In the genomic region with DNA sequence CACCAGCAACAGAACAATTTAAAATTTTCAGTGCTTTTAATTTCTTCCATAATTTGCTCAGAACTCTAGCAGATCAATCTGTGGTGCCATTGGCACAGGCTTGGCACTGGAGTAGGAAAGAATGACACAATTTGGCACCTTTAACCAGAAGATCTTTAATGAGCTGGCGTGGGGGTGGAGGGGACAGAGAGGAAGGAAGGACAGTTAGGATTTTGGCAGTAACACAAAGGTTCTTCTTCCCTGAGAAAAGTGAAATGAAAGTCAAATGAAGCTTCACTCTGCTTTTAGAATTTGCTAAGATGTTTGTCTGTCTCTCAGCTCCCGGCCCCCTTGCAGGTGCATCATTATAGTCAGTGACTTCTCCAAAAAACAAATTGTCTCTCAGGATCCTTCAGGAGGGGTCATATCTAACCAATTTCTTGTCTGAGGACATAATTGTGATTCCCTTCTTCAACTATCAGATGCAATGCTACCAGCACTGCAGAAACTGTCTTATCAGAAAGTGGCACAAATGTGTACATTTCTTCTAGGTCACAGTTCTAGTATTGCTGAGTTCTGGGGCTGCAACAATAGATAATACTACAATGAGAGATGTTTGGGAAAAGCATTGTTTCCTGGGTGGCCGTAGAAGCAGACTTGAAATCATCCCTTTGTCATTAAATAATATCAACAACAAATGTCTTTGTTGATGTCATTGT, we compare ENCODE assay signal across 13 cellular contexts.
A peak's percentile ranks its signal among the peaks of the same experiment; 100 is the strongest.
DNase-seq lines count a peak whose midpoint lies in the region; ATAC-seq lines count a peak whose summit lies in the region.
"Had no signal": no experiment of that assay in that cellular context is flagged by ENCODE, and none has a peak within 500 bp of the region (broad histone marks: within the 10 kb centered on the region; RNA-seq: fewer than 3 reads in every experiment).

No MANE protein-coding gene starts in this region.

- no peaks in the 10 kb centered on the region; the same call in none of the 2 replicates for H3K36me3 ChIP-seq in MG63
- H3K36me3 ChIP-seq: cardiac muscle cell had no signal

- H3K27ac Mint-ChIP-seq in T-helper 2 cell treated with Interferon-gamma antibody and Interleukin-4, amounts not matched to agents 5 μg/mL and 100 μg/mL, for 36 hours, result no peak overlapping the region

- DNase-seq in T-helper 2 cell treated with Interferon-gamma antibody and Interleukin-4, amounts not matched to agents 5 μg/mL and 100 μg/mL, for 36 hours (ENCODE audit: low spot score), result peak; percentile 6
- DNase-seq in T-helper 2 cell (no peak), MG63 (peak; percentile 54), NCI-H1930 (lab: John Stamatoyannopoulos, UW) (no peak)
- peak; percentile 1 to 9 for DNase-seq in stimulated activated CD4-positive, alpha-beta T cell treated with anti-CD3 and anti-CD28 coated beads, Interleukin-2, amount 100 ng/mL, for 48 hours
- no peak for DNase-seq in activated CD4-positive, CD25-positive, alpha-beta regulatory T cell (lab: John Stamatoyannopoulos, UW)

- H3K27me3 ChIP-seq in MG63, result no peaks in the 10 kb centered on the region
- H3K27me3 ChIP-seq: cardiac muscle cell, tibial nerve had no signal

- H3K9me3 ChIP-seq in MG63, result no peaks in the 10 kb centered on the region
- H3K9me3 ChIP-seq: tibial nerve had no signal

- H3K27ac ChIP-seq in angular gyrus (ENCODE audit: low read depth, low read length), result peak overlapping the region; percentile 52
- H3K27ac ChIP-seq: RWPE1 had no signal

- H3K27me3 Mint-ChIP-seq in T-helper 2 cell treated with Interferon-gamma antibody and Interleukin-4, amounts not matched to agents 5 μg/mL and 100 μg/mL, for 36 hours (ENCODE audit: low read depth), result no peaks in the 10 kb centered on the region

- H3K4me1 Mint-ChIP-seq in T-helper 2 cell treated with Interferon-gamma antibody and Interleukin-4, amounts not matched to agents 5 μg/mL and 100 μg/mL, for 36 hours (ENCODE audit: low read depth), result peaks cover 9% of the 10 kb centered on the region

- H3K4me3 Mint-ChIP-seq in T-helper 2 cell treated with Interferon-gamma antibody and Interleukin-4, amounts not matched to agents 5 μg/mL and 100 μg/mL, for 36 hours, result no peak overlapping the region
- H3K4me3 Mint-ChIP-seq: mesothelial cell of epicardium had no signal

- H3K4me3 ChIP-seq in MG63, result no peak overlapping the region
- H3K4me3 ChIP-seq: cardiac muscle cell, smooth muscle cell, tibial nerve had no signal

- no peak for ATAC-seq in GM19395 (IDR thresholded peaks at IDR 0.05; ENCODE audit: unreplicated experiment)

- no peaks in the 10 kb centered on the region for H3K9me3 Mint-ChIP-seq in T-helper 2 cell treated with Interferon-gamma antibody and Interleukin-4, amounts not matched to agents 5 μg/mL and 100 μg/mL, for 36 hours

- H3K36me3 Mint-ChIP-seq in T-helper 2 cell treated with Interferon-gamma antibody and Interleukin-4, amounts not matched to agents 5 μg/mL and 100 μg/mL, for 36 hours (ENCODE audit: low read depth), result no peaks in the 10 kb centered on the region

Comparison
In these comparisons a context has a peak if more than half of its experiments do, and no peak if none do; other contexts are left out.
1. DNase-seq: peak in T-helper 2 cell treated with Interferon-gamma antibody and Interleukin-4, amounts not matched to agents 5 μg/mL and 100 μg/mL, for 36 hours (single experiment), MG63 (single experiment) and stimulated activated CD4-positive, alpha-beta T cell treated with anti-CD3 and anti-CD28 coated beads, Interleukin-2, amount 100 ng/mL, for 48 hours (2 of 2); none in T-helper 2 cell (0 of 5), NCI-H1930 (0 of 2) and activated CD4-positive, CD25-positive, alpha-beta regulatory T cell (0 of 4).